Comparison of ENCODE assay signal across 29 cellular contexts in the genomic region with DNA sequence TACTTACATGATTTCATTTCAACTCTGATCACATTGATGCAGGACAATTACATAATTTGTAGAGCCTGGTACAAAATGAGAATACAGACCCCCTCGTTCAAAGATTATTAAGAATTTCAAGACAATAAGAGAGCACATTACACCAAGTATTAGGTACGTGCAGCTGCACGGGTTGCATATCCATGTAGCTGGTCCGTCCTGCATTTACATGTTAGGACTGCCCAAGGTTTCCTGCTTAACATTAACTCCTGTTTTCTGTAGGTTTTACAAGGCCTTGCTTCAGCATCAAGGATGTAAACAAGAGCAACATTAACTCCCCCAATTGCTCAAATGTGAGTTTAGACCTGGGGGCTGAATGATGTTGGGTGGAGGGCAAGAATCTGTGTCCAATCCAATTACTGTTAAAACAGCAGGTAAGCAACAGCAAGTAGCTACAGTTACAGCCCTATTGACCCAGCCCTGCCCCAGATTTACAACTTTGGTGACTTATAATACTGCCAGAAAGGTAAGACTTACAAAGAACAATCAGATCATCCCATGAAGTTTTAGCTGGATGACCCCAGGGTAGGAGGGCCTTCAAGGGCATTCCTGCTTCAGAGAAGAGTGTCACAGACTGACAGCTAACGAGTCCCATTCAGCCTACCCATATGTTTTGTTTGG.
"Had no signal": no experiment of that assay in that cellular context is flagged by ENCODE, and none has a peak within 500 bp of the region (broad histone marks: within the 10 kb centered on the region; RNA-seq: fewer than 3 reads in every experiment).

No MANE protein-coding gene starts in this region.

- H3K4me3 Mint-ChIP-seq: naive thymus-derived CD4-positive, alpha-beta T cell; natural killer cell; nephron; neural progenitor cell; stimulated activated effector memory CD8-positive, alpha-beta T cell treated with anti-CD3 and anti-CD28 coated beads, Interleukin-12 subunit alpha, Interleukin-12 subunit beta, amount 100 ng/mL, for 72 hours; stimulated activated naive B cell treated with anti-CD40 and anti-IgM and Interleukin-4, amounts not matched to agents 10 μg/mL and 1 μg/mL and 100 μg/mL, for 72 hours; stimulated activated naive CD8-positive, alpha-beta T cell treated with anti-CD3 and anti-CD28 coated beads, Interleukin-15, amount 100 ng/mL, for 72 hours had no signal

- H3K4me1 ChIP-seq: parathyroid adenoma, psoas muscle, right lobe of liver, sigmoid colon, suprapubic skin, tibial artery, upper lobe of left lung, vagina had no signal

- DNase-seq: naive thymus-derived CD4-positive, alpha-beta T cell; natural killer cell; occipital lobe; ovary; posterior cingulate gyrus; psoas muscle; right cardiac atrium; right lobe of liver; sigmoid colon; small intestine; stimulated activated CD4-positive, alpha-beta T cell treated with anti-CD3 and anti-CD28 coated beads, Interleukin-15, amount 100 ng/mL, for 24 hours; stimulated activated CD4-positive, alpha-beta T cell treated with anti-CD3 and anti-CD28 coated beads, Interleukin-2, amount 100 ng/mL, for 24 hours; stimulated activated CD4-positive, alpha-beta T cell treated with anti-CD3 and anti-CD28 coated beads, Interleukin-2, amount 100 ng/mL, for 48 hours; stimulated activated CD4-positive, alpha-beta T cell treated with anti-CD3 and anti-CD28 coated beads, Interleukin-4, amount 100 ng/mL, for 24 hours; stimulated activated naive B cell treated with anti-CD40 and anti-IgM and Interleukin-4, amounts not matched to agents 10 μg/mL and 1 μg/mL and 100 μg/mL, for 72 hours; stimulated activated naive CD8-positive, alpha-beta T cell treated with anti-CD3 and anti-CD28 coated beads, Interleukin-15, amount 100 ng/mL, for 72 hours; stimulated activated naive CD8-positive, alpha-beta T cell treated with anti-CD3 and anti-CD28 coated beads, Interleukin-15, Interleukin-2, amounts not matched to agents 100 U/mL and 50 U/mL, for 24 hours; substantia nigra; testis; tibial artery; trophoblast cell; upper lobe of left lung had no signal

- H3K27ac ChIP-seq: neural progenitor cell, ovary, parathyroid adenoma, psoas muscle, right lobe of liver, sigmoid colon, suprapubic skin, testis, tibial artery, upper lobe of left lung, vagina had no signal

- H3K4me2 ChIP-seq: neural progenitor cell had no signal

- H3K27ac Mint-ChIP-seq: naive thymus-derived CD4-positive, alpha-beta T cell; natural killer cell; nephron; neural progenitor cell; progenitor cell of endocrine pancreas; stimulated activated effector memory CD8-positive, alpha-beta T cell treated with anti-CD3 and anti-CD28 coated beads, Interleukin-12 subunit alpha, Interleukin-12 subunit beta, amount 100 ng/mL, for 72 hours; stimulated activated naive B cell treated with anti-CD40 and anti-IgM and Interleukin-4, amounts not matched to agents 10 μg/mL and 1 μg/mL and 100 μg/mL, for 72 hours; stimulated activated naive CD8-positive, alpha-beta T cell treated with anti-CD3 and anti-CD28 coated beads, Interleukin-15, amount 100 ng/mL, for 72 hours had no signal

- ATAC-seq: naive thymus-derived CD4-positive, alpha-beta T cell; natural killer cell; psoas muscle; right cardiac atrium; right lobe of liver; stimulated activated effector memory CD8-positive, alpha-beta T cell treated with anti-CD3 and anti-CD28 coated beads, Interleukin-12 subunit alpha, Interleukin-12 subunit beta, amount 100 ng/mL, for 72 hours; stimulated activated naive B cell treated with anti-CD40 and anti-IgM and Interleukin-4, amounts not matched to agents 10 μg/mL and 1 μg/mL and 100 μg/mL, for 72 hours; stimulated activated naive CD8-positive, alpha-beta T cell treated with anti-CD3 and anti-CD28 coated beads, Interleukin-15, amount 100 ng/mL, for 72 hours; stimulated activated naive CD8-positive, alpha-beta T cell treated with anti-CD3 and anti-CD28 coated beads, Interleukin-15, Interleukin-2, amounts not matched to agents 100 U/mL and 50 U/mL, for 24 hours had no signal

- H3K36me3 Mint-ChIP-seq: naive thymus-derived CD4-positive, alpha-beta T cell; natural killer cell; neural progenitor cell; stimulated activated effector memory CD8-positive, alpha-beta T cell treated with anti-CD3 and anti-CD28 coated beads, Interleukin-12 subunit alpha, Interleukin-12 subunit beta, amount 100 ng/mL, for 72 hours; stimulated activated naive B cell treated with anti-CD40 and anti-IgM and Interleukin-4, amounts not matched to agents 10 μg/mL and 1 μg/mL and 100 μg/mL, for 72 hours had no signal

- H3K36me3 ChIP-seq: neural progenitor cell, ovary, right lobe of liver, sigmoid colon, suprapubic skin, tibial artery, upper lobe of left lung, vagina had no signal

- H3K9me3 Mint-ChIP-seq: natural killer cell; nephron; neural progenitor cell; stimulated activated effector memory CD8-positive, alpha-beta T cell treated with anti-CD3 and anti-CD28 coated beads, Interleukin-12 subunit alpha, Interleukin-12 subunit beta, amount 100 ng/mL, for 72 hours; stimulated activated naive B cell treated with anti-CD40 and anti-IgM and Interleukin-4, amounts not matched to agents 10 μg/mL and 1 μg/mL and 100 μg/mL, for 72 hours; stimulated activated naive CD8-positive, alpha-beta T cell treated with anti-CD3 and anti-CD28 coated beads, Interleukin-15, amount 100 ng/mL, for 72 hours had no signal

- H2AFZ ChIP-seq: neural progenitor cell, parathyroid adenoma had no signal

- H3K4me1 Mint-ChIP-seq: naive thymus-derived CD4-positive, alpha-beta T cell; natural killer cell; nephron; stimulated activated effector memory CD8-positive, alpha-beta T cell treated with anti-CD3 and anti-CD28 coated beads, Interleukin-12 subunit alpha, Interleukin-12 subunit beta, amount 100 ng/mL, for 72 hours; stimulated activated naive B cell treated with anti-CD40 and anti-IgM and Interleukin-4, amounts not matched to agents 10 μg/mL and 1 μg/mL and 100 μg/mL, for 72 hours; stimulated activated naive CD8-positive, alpha-beta T cell treated with anti-CD3 and anti-CD28 coated beads, Interleukin-15, amount 100 ng/mL, for 72 hours had no signal

- H3K9me3 ChIP-seq: ovary, psoas muscle, right lobe of liver, sigmoid colon, suprapubic skin, testis, tibial artery, upper lobe of left lung, vagina had no signal

- H3K27me3 ChIP-seq: neural progenitor cell, ovary, right lobe of liver, sigmoid colon, suprapubic skin, testis, tibial artery, upper lobe of left lung, vagina had no signal

- H3K27me3 Mint-ChIP-seq: progenitor cell of endocrine pancreas; stimulated activated naive CD8-positive, alpha-beta T cell treated with anti-CD3 and anti-CD28 coated beads, Interleukin-15, amount 100 ng/mL, for 72 hours had no signal

- H3K4me3 ChIP-seq: neural progenitor cell, ovary, psoas muscle, right lobe of liver, sigmoid colon, suprapubic skin, testis, tibial artery, upper lobe of left lung, vagina had no signal

- H3K79me2 ChIP-seq: parathyroid adenoma had no signal
